Comparison of ENCODE assay signal across 10 cellular contexts in genomic region chr1:235919797-235920475, GRCh38. TPM values are rescaled to one million over a fixed set of nuclear protein-coding genes. Genes with fewer than 3 reads are reported as not detected.
DNase-seq lines count a peak whose midpoint lies in the region; ATAC-seq, FAIRE-seq and TF ChIP-seq lines count a peak whose summit lies in the region.
"Had no signal": no experiment of that assay in that cellular context is flagged by ENCODE, and none has a peak within 500 bp of the region (broad histone marks: within the 10 kb centered on the region; RNA-seq: fewer than 3 reads in every experiment).

No MANE protein-coding gene starts in this region.

- H2BK5ac ChIP-seq in IMR-90 (ENCODE audit: low read depth, low read length, poor library complexity, severe bottlenecking): peak overlapping the region; percentile 9

- H3K9me3 ChIP-seq in A549 (no peaks in the 10 kb centered on the region), IMR-90 (ENCODE audit: control insufficient read depth, insufficient read depth, low read length) (no peaks in the 10 kb centered on the region)

- intact Hi-C loops in IMR-90 (cut with micrococcal nuclease): no loop called here

- CTCF ChIA-PET in A549 (lab: Yijun Ruan, JAX): interaction anchor here (0.9 to 5.6 kb wide), 7 partner anchors 9 to 67 kb away, joined by 3 to 35 read pairs (median 3); partner anchors contain the start of gene LYST
- CTCF ChIA-PET in IMR-90 (lab: Yijun Ruan, JAX): interaction anchor here (0.8 kb wide), 1 partner anchor 52 kb away, joined by 4 read pairs; no protein-coding TSS in a partner anchor

- POLR2A ChIA-PET in A549 (lab: Yijun Ruan, JAX): interaction anchor here (0.8 to 1.2 kb wide), 4 partner anchors 11 to 54 kb away, joined by 3 to 4 read pairs (median 3); no protein-coding TSS in a partner anchor
- POLR2A ChIA-PET in IMR-90 (lab: Charles Lee; ENCODE audit: unreplicated experiment): no interaction called here

- TF ChIP-seq RAD21 in A549 (conservative IDR thresholded peaks at IDR 0.05 in 1 of 2, IDR thresholded peaks at IDR 0.05 in 1 of 2) (0 out of 5 replicates have a peak, but pooled peaks of 1 of the 2 experiments have one; percentile 10), IMR-90 (IDR thresholded peaks at IDR 0.05; ENCODE audit: low read length) (no peak; the same call in 1 of the 2 replicates)

- peak overlapping the region in 1 of 2 experiments; percentile 47; a peak in 2 of 4 replicates for H4K8ac ChIP-seq in IMR-90 (ENCODE audit: low read depth in 2 of 2, low read length in 2 of 2)

- H3K4me1 ChIP-seq in A549 (peaks cover 57% of the 10 kb centered on the region), IMR-90 (ENCODE audit: control insufficient read depth, insufficient read depth, low read length) (peaks cover 22% of the 10 kb centered on the region)

- H2BK20ac ChIP-seq in IMR-90 (ENCODE audit: low read depth, low read length): peak overlapping the region; percentile 61

- peak overlapping the region; percentile 82 for H2BK120ac ChIP-seq in IMR-90 (ENCODE audit: low read depth, low read length)

- peak overlapping the region; percentile 87; the same call in 1 of the 2 replicates for H2AK5ac ChIP-seq in IMR-90 (ENCODE audit: low read depth, low read length)

- ATAC-seq in A549: peak; percentile 68 to 76
- peak; percentile 25 for ATAC-seq in IMR-90 (ENCODE audit: low read depth)
- ATAC-seq in GM21717 (IDR thresholded peaks at IDR 0.05; ENCODE audit: unreplicated experiment): no peak

- H4K20me1 ChIP-seq in IMR-90 (ENCODE audit: insufficient read depth, low read length): no peaks in the 10 kb centered on the region

- DNase-seq in A549 (ENCODE audit: low read depth in 1 of 2, low spot score in 1 of 2) (peak in 1 of 2 experiments; percentile 79), IMR-90 (peak; percentile 84), astrocyte of the spinal cord (ENCODE audit: low read depth, low spot score) (peak; percentile 85), kidney tubule cell (ENCODE audit: low spot score) (peak; percentile 86), anterior cingulate cortex (lab: John Stamatoyannopoulos, UW) (no peak), epidermal melanocyte (ENCODE audit: insufficient read length, low spot score) (no peak), NCI-H2029 treated with DMSO at 0.1 percent for 48 hours (lab: John Stamatoyannopoulos, UW) (no peak)
- DNase-seq: CD4-positive, alpha-beta memory T cell; NCI-H187 treated with DMSO at 0.1 percent for 48 hours had no signal

- no peak overlapping the region for H3K9ac ChIP-seq in IMR-90 (ENCODE audit: low read depth, low read length)

- peak overlapping the region; percentile 69 for H3K4ac ChIP-seq in IMR-90 (ENCODE audit: low read depth, low read length)

- H3K79me1 ChIP-seq in IMR-90 (ENCODE audit: low read depth in 1 of 2, low read length in 2 of 2): no peaks in the 10 kb centered on the region

- H3K9me1 ChIP-seq in IMR-90 (ENCODE audit: insufficient read depth, low read length): peaks cover 33% of the 10 kb centered on the region

- no peak overlapping the region for H3K4me3 ChIP-seq in A549
- H3K4me3 ChIP-seq in IMR-90 (ENCODE audit: insufficient read depth, low read depth, low read length): no peak overlapping the region
- H3K4me3 ChIP-seq in astrocyte of the spinal cord (ENCODE audit: low read depth, low read length): no peak overlapping the region

- no peak for TF ChIP-seq POLR2A in A549 (IDR thresholded peaks at IDR 0.05; ENCODE audit: low read length)
- TF ChIP-seq POLR2A in IMR-90 (IDR thresholded peaks at IDR 0.05; ENCODE audit: low read depth, low read length): no peak

- H3K27ac ChIP-seq in A549: peak overlapping the region; percentile 78 to 87
- H3K27ac ChIP-seq in IMR-90 (ENCODE audit: insufficient read depth, low read length): no peak overlapping the region; the same call in 1 of the 2 replicates

- peak overlapping the region; percentile 64; the same call in 1 of the 2 replicates for H3K18ac ChIP-seq in IMR-90 (ENCODE audit: low read depth, low read length)

- 35% methylated on average over 6 of the region's 6 CpGs for WGBS in A549 (ENCODE audit: missing lambda C conversion rate)
- 20% methylated on average over 2 of the region's 6 CpGs; no CpG with 5 or more reads in 1 of the 2 experiments for WGBS in IMR-90 (ENCODE audit: extremely low coverage in 2 of 2, insufficient read length in 1 of 2), 2 experiments

- no TSS peak for BruUV-seq in IMR-90 (replicated peaks; lab: Mats Ljungman, UMichigan)

- H4K91ac ChIP-seq in IMR-90 (ENCODE audit: insufficient read depth, low read depth, low read length): peak overlapping the region; percentile 26; the same call in 1 of the 2 replicates

- peak overlapping the region; percentile 37 for H2AK9ac ChIP-seq in IMR-90 (replicated peaks; ENCODE audit: low read depth, low read length, poor library complexity)

- in situ Hi-C loops in IMR-90 (cut with MboI; ENCODE audit: low sequenced_read_pairs) (no loop called here), astrocyte of the spinal cord (cut with HindIII; ENCODE audit: low sequenced_read_pairs) (no loop called here)

- no peaks in the 10 kb centered on the region for H3K27me3 ChIP-seq in IMR-90 (ENCODE audit: control insufficient read depth, insufficient read depth, low read length)

- peak in 1 of 2 experiments; percentile 47; a peak in 1 of 5 replicates for TF ChIP-seq EP300 in A549 (IDR thresholded peaks at IDR 0.05)

- dilution Hi-C loops in IMR-90 (cut with HindIII; ENCODE audit: low sequenced_read_pairs, unreplicated experiment): no loop called here

- TF ChIP-seq CTCF in A549 (IDR thresholded peaks at IDR 0.05) (no peak), IMR-90 (conservative IDR thresholded peaks at IDR 0.05; ENCODE audit: low read depth, low read length) (no peak), astrocyte of the spinal cord (IDR thresholded peaks at IDR 0.05; ENCODE audit: low read depth, low read length) (no peak)

- peak overlapping the region; percentile 4 for H4K5ac ChIP-seq in IMR-90 (ENCODE audit: low read depth, low read length)

- peak overlapping the region; percentile 53 for H3K14ac ChIP-seq in IMR-90 (replicated peaks; ENCODE audit: low read depth, low read length)

- peak overlapping the region; percentile 23; the same call in 1 of the 2 replicates for H3K23ac ChIP-seq in IMR-90 (ENCODE audit: low read depth, low read length)

- no peak overlapping the region for H3K56ac ChIP-seq in IMR-90 (ENCODE audit: extremely low read depth, insufficient read depth, low read length)

- peak overlapping the region; percentile 58 for H3K4me2 ChIP-seq in A549
- no peak overlapping the region for H3K4me2 ChIP-seq in IMR-90 (ENCODE audit: low read depth, low read length)

- peak overlapping the region; percentile 72 for H2AFZ ChIP-seq in IMR-90 (replicated peaks; ENCODE audit: low read length, poor library complexity)

- peak overlapping the region; percentile 68; the same call in 1 of the 3 replicates for H2BK15ac ChIP-seq in IMR-90 (ENCODE audit: low read depth, low read length)

- H3K36me3 ChIP-seq in IMR-90 (ENCODE audit: control insufficient read depth, insufficient read depth, low read length): no peaks in the 10 kb centered on the region

- FAIRE-seq in A549 (lab: Jason Lieb, UNC): peak; percentile 63

TF ChIP-seq in A549, 52 proteins besides CTCF, POLR2A, EP300 and RAD21 (continues in another document):
- TF ChIP-seq JUN (IDR thresholded peaks at IDR 0.05) (peak in 1 of 2 experiments; percentile 44; a peak in 1 of 5 replicates), CEBPB (IDR thresholded peaks at IDR 0.05) (0 out of 4 replicates have a peak, but pooled peaks of 1 of the 2 experiments have one; percentile 32), RARB (CRISPR knock-in tag; IDR thresholded peaks at IDR 0.05) (no peak), GATA3 (IDR thresholded peaks at IDR 0.05; ENCODE audit: borderline replicate concordance) (peak; percentile 69; the same call in 1 of the 2 replicates), PBX3 (IDR thresholded peaks at IDR 0.05) (no peak), MAFK (IDR thresholded peaks at IDR 0.05; ENCODE audit: partially characterized antibody) (peak; percentile 80)

TF ChIP-seq in IMR-90, 13 proteins besides CTCF, POLR2A, EP300 and RAD21 (continues in another document):
- TF ChIP-seq USF2 (IDR thresholded peaks at IDR 0.05; ENCODE audit: low read depth, low read length) (no peak), SMC3 (IDR thresholded peaks at IDR 0.05; ENCODE audit: low read depth, low read length) (no peak), ELK1 (IDR thresholded peaks at IDR 0.05; ENCODE audit: borderline replicate concordance, low read depth, low read length) (no peak), MXI1 (IDR thresholded peaks at IDR 0.05; ENCODE audit: borderline replicate concordance, low read depth, low read length) (no peak), RCOR1 (IDR thresholded peaks at IDR 0.05; ENCODE audit: insufficient replicate concordance, low read length) (no peak), MAFK (IDR thresholded peaks at IDR 0.05; ENCODE audit: low read depth, low read length) (peak; percentile 51; the same call in 1 of the 2 replicates), NFE2L2 (IDR thresholded peaks at IDR 0.05; ENCODE audit: low read depth, low read length) (peak; percentile 66; the same call in 1 of the 2 replicates), MAZ (IDR thresholded peaks at IDR 0.05; ENCODE audit: borderline replicate concordance, low read depth, low read length) (no peak)

RNA-seq across cellular contexts. Expression of gene LYST, which starts 53.2 kb away (rescaled TPM):
- polyA plus RNA-seq in A549 (2011; rRNA removed) (9.4 and 10.9 TPM in 2 replicates), A549 (2017; fragmentation: RNase III; extraction: RNeasy Plus Mini Kit Qiagen cat#74134 plus additional on column Dnase treatment) (2.0 to 2.5 TPM (median 2.2 TPM) in 3 replicates), IMR-90 (2012; rRNA removed) (2.2 TPM in 2 replicates)
- 1.6 and 1.7 TPM in 2 replicates for polyA plus RNA-seq in A549 (2012; cell fraction: cytosol; rRNA removed)
- polyA plus RNA-seq in A549 (2012; cell fraction: nucleus; rRNA removed): 2.0 and 3.2 TPM in 2 replicates
- 12.9 and 15.1 TPM in 2 replicates for polyA minus RNA-seq in A549 (2011; rRNA and poly(A)+ RNA removed)
- total RNA-seq in IMR-90 (2012; rRNA removed): 7.2 and 8.3 TPM in 2 replicates
- 0.53 and 0.82 TPM in 2 replicates for polyA plus RNA-seq in IMR-90 (2012; cell fraction: cytosol; rRNA removed)
- 0.97 and 7.2 TPM in 2 replicates for polyA plus RNA-seq in IMR-90 (2012; cell fraction: nucleus; rRNA removed; ENCODE audit: low replicate concordance)

Comparison
In these comparisons a context has a peak if more than half of its experiments do, and no peak if none do; other contexts are left out.
1. DNase-seq: peak in IMR-90 (single experiment), astrocyte of the spinal cord (single experiment) and kidney tubule cell (single experiment); none in anterior cingulate cortex (0 of 58), epidermal melanocyte (single experiment) and NCI-H2029 treated with DMSO at 0.1 percent for 48 hours (single experiment).